8 cellular contexts compared by ENCODE assay signal in genomic region chr12:95942532-95943230, GRCh38. TPM values are rescaled to one million over a fixed set of nuclear protein-coding genes. Genes with fewer than 3 reads are reported as not detected.
DNase-seq lines count a peak whose midpoint lies in the region; ATAC-seq and TF ChIP-seq lines count a peak whose summit lies in the region.

Gene CCDC38 (minus strand): TSS chr12:95942614. CDS start chr12:95936509, 6,105 bp downstream.

- intact Hi-C loops in dorsolateral prefrontal cortex (cut with DNase I) (no loop called here), lower leg skin (cut with DNase I; ENCODE audit: low total_unique reads) (no loop called here)

- H3K36me3 ChIP-seq in BLaER1: no peaks in the 10 kb centered on the region

- TF ChIP-seq CTCF in dorsolateral prefrontal cortex (IDR thresholded peaks at IDR 0.05 in 54 of 56, conservative IDR thresholded peaks at IDR 0.05 in 2 of 56; ENCODE audit: low read depth in 1 of 56, partially characterized antibody in 56 of 56): peak in 1 of 56 donors; percentile 33
- no peak for TF ChIP-seq CTCF in lower leg skin (IDR thresholded peaks at IDR 0.05)

- H3K9me3 ChIP-seq in BLaER1: no peaks in the 10 kb centered on the region

- TF ChIP-seq POLR2A in lower leg skin (IDR thresholded peaks at IDR 0.05): no peak

- peak within 1 kb of the TSS; percentile 93 for H3K4me2 ChIP-seq in BLaER1

- H3K27me3 ChIP-seq in BLaER1 (no peaks in the 10 kb centered on the region), dorsolateral prefrontal cortex (no peaks in the 10 kb centered on the region)

- DNase-seq in GM19240 (ENCODE audit: insufficient read length, low spot score) (peak; percentile 83), NCI-H524 treated with DMSO at 0.1 percent for 48 hours (lab: John Stamatoyannopoulos, UW) (peak; percentile 60), dorsolateral prefrontal cortex (peak; percentile 48 to 83 (median 72)), lower leg skin (ENCODE audit: low spot score in 2 of 2) (peak; percentile 75 to 95)
- DNase-seq in activated CD4-positive, alpha-beta T cell treated with anti-CD3 and anti-CD28 coated beads, Interleukin-2, amount 50 U/mL, for 1 hour: peak; percentile 77
- DNase-seq in stimulated activated CD4-positive, alpha-beta T cell treated with anti-CD3 and anti-CD28 coated beads, TNF-alpha, amount 100 ng/mL, for 1 hour (ENCODE audit: low read depth in 3 of 3, low spot score in 1 of 3): peak; percentile 59 to 65 (median 59)

- H3K27ac ChIP-seq in BLaER1: peak within 1 kb of the TSS; percentile 89
- H3K27ac ChIP-seq in dorsolateral prefrontal cortex: peak within 1 kb of the TSS in 46 of 59 donors; percentile 4 to 86 (median 64)

- no peaks in the 10 kb centered on the region for H4K20me1 ChIP-seq in BLaER1

- WGBS in lower leg skin, 2 donors: 1% methylated on average over 24 to 38 of the region's 40 CpGs

- ATAC-seq in HG03439 (IDR thresholded peaks at IDR 0.05; ENCODE audit: unreplicated experiment): peak; percentile 99

- H3K4me3 ChIP-seq in BLaER1 (peak within 1 kb of the TSS; percentile 76), dorsolateral prefrontal cortex (peak within 1 kb of the TSS; percentile 60 to 90 (median 80)), lower leg skin (ENCODE audit: low read depth, poor library complexity, severe bottlenecking) (peak within 1 kb of the TSS; percentile 64)

- H3K9ac ChIP-seq in BLaER1: peak within 1 kb of the TSS; percentile 86

- peaks cover 8% of the 10 kb centered on the region; the same call in 1 of the 2 replicates for H3K4me1 ChIP-seq in BLaER1

RNA-seq across cellular contexts. Expression of gene CCDC38, which starts in this region (rescaled TPM):
- total RNA-seq in dorsolateral prefrontal cortex: 1 to 10 TPM in 3 of 120 experiments, under 1 TPM in 20, not detected in 97; 0.11 to 1.8 (median 0.26) TPM
- total RNA-seq in lower leg skin: under 1 TPM in 1 of 4 donors, not detected in 3; 0.06 TPM

Comparison
In these comparisons a context has a peak if more than half of its experiments do, and no peak if none do; other contexts are left out.
1. Peak in every context shown above with its lines: DNase-seq, ATAC-seq, H3K4me3 ChIP-seq and H3K27ac ChIP-seq.
2. Peak in DNase-seq and H3K4me3 ChIP-seq in lower leg skin; RNA of the gene not detected or under 1 TPM.